10 cellular contexts compared by ENCODE assay signal in the genomic region with DNA sequence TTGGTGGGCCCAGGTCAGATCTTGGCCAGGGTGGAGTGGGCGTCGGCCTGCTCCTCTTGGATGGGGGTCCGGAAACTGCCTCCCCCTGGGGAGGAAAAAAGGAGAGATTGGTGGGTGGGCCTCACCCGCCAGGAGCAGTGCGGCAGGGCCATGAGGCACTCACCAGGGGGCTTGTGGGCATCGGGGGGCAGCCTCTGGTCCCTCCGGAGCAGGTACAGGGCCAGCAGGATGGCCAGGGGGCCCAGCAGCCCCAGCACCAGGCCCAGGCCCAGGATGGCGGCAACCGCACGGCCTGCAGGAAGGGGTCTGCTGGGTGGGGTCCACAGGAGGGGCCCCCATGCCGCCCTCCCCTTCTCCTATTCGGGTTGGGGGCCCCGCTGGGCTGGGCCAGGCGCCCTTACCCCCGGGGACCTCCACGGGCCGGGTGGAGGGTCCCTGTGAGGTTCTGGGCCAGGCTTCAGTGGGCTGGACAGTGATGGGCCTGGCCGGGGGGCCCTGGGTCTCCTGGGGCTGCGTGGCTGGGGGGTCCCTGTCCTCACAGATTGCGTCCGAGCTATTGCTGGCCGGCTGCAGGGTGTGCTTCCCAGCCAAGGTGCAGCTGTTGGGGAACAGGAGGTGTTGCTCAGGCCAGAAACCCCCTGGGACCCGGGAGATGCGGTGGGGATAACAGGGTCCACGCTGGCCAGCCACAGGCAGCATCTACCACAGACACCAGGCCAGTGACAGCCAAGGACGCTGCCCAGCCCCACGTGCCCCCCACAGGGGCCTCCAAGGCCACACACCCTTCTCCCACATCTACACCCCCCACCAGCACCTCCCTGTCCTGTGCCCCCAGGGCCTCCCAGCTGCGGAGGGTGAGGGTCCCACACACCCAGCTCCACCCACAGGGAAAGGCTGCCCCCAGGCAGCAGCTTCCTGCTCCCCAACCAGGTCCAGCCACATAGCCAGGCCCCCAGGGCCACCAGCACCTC. TPM values are rescaled to one million over a fixed set of nuclear protein-coding genes. Genes with fewer than 3 reads are reported as not detected.
A peak's percentile ranks its signal among the peaks of the same experiment; 100 is the strongest.
DNase-seq lines count a peak whose midpoint lies in the region; ATAC-seq and TF ChIP-seq lines count a peak whose summit lies in the region.
"Had no signal": no experiment of that assay in that cellular context is flagged by ENCODE, and none has a peak within 500 bp of the region (broad histone marks: within the 10 kb centered on the region; RNA-seq: fewer than 3 reads in every experiment).

No MANE protein-coding gene starts in this region.

- H3K4me3 Mint-ChIP-seq in central memory CD8-positive, alpha-beta T cell: peak overlapping the region; percentile 50
- H3K4me3 Mint-ChIP-seq in neural progenitor cell: no peak overlapping the region

- H3K27ac Mint-ChIP-seq in central memory CD8-positive, alpha-beta T cell (ENCODE audit: low read depth): peak overlapping the region; percentile 75
- no peak overlapping the region for H3K27ac Mint-ChIP-seq in neural progenitor cell

- H3K27ac ChIP-seq in RWPE2 (ENCODE audit: poor library complexity, severe bottlenecking) (no peak overlapping the region), psoas muscle (no peak overlapping the region), neural progenitor cell (no peak overlapping the region)

- H3K9me3 Mint-ChIP-seq in central memory CD8-positive, alpha-beta T cell: no peaks in the 10 kb centered on the region
- no peaks in the 10 kb centered on the region for H3K9me3 Mint-ChIP-seq in neural progenitor cell

- H3K27me3 Mint-ChIP-seq in central memory CD8-positive, alpha-beta T cell: no peaks in the 10 kb centered on the region
- peaks cover 7% of the 10 kb centered on the region for H3K27me3 Mint-ChIP-seq in neural progenitor cell (ENCODE audit: insufficient read depth, low read depth)

- ATAC-seq in RWPE2 (ENCODE audit: low read depth) (no peak), psoas muscle (no peak), HG03342 (IDR thresholded peaks at IDR 0.05; ENCODE audit: unreplicated experiment) (no peak)
- no peak for ATAC-seq in central memory CD8-positive, alpha-beta T cell (replicated peaks; ENCODE audit: extremely low read depth, poor library complexity, severe bottlenecking)

- H2AFZ ChIP-seq in neural progenitor cell (replicated peaks): no peak overlapping the region

- H4K20me1 ChIP-seq in neural progenitor cell (ENCODE audit: low read depth): no peaks in the 10 kb centered on the region

- H3K27me3 ChIP-seq in RWPE2 (ENCODE audit: insufficient read depth, poor library complexity, severe bottlenecking) (peaks cover 1% of the 10 kb centered on the region), psoas muscle (ENCODE audit: insufficient read depth in 3 of 3, low read length in 2 of 3) (peaks cover 0 to 19% (median 4%) of the 10 kb centered on the region in 3 donors), neural progenitor cell (peaks cover 12% of the 10 kb centered on the region)

- DNase-seq in D341Med (ENCODE audit: low spot score) (peak; percentile 31), RWPE2 (ENCODE audit: low spot score) (peak; percentile 46), psoas muscle (peak; percentile 11 to 44), superior temporal gyrus (ENCODE audit: extremely low spot score) (no peak), neural progenitor cell (ENCODE audit: low spot score) (no peak)
- DNase-seq in central memory CD8-positive, alpha-beta T cell (ENCODE audit: low spot score in 2 of 2): no peak
- DNase-seq: NCI-H1092, T1000 had no signal

- H3K4me1 Mint-ChIP-seq in central memory CD8-positive, alpha-beta T cell: peaks cover 34% of the 10 kb centered on the region
- no peaks in the 10 kb centered on the region for H3K4me1 Mint-ChIP-seq in neural progenitor cell

- H3K4me3 ChIP-seq in RWPE2 (ENCODE audit: severe bottlenecking) (no peak overlapping the region), psoas muscle (no peak overlapping the region), neural progenitor cell (no peak overlapping the region)

- intact Hi-C loops in psoas muscle (cut with DNase I): no loop called here

- H3K9me3 ChIP-seq in RWPE2 (ENCODE audit: severe bottlenecking): no peaks in the 10 kb centered on the region
- H3K9me3 ChIP-seq in psoas muscle: no peaks in the 10 kb centered on the region
- H3K9me3 ChIP-seq in neural progenitor cell (ENCODE audit: low read depth): no peaks in the 10 kb centered on the region

- no peak overlapping the region for H3K4me2 ChIP-seq in neural progenitor cell

- H3K79me2 ChIP-seq in neural progenitor cell (ENCODE audit: low read depth): no peaks in the 10 kb centered on the region

- H3K36me3 Mint-ChIP-seq in central memory CD8-positive, alpha-beta T cell (ENCODE audit: insufficient read depth): peaks cover 10% of the 10 kb centered on the region
- H3K36me3 Mint-ChIP-seq in neural progenitor cell: peaks cover 2% of the 10 kb centered on the region

- H3F3A ChIP-seq in neural progenitor cell (ENCODE audit: low read depth): no peaks in the 10 kb centered on the region

- H3K4me1 ChIP-seq in RWPE2 (ENCODE audit: insufficient read depth, poor library complexity, severe bottlenecking) (no peaks in the 10 kb centered on the region), psoas muscle (peaks cover 8% of the 10 kb centered on the region), neural progenitor cell (no peaks in the 10 kb centered on the region)

- H3K36me3 ChIP-seq in RWPE2 (ENCODE audit: low read depth): peaks cover 4% of the 10 kb centered on the region
- peaks cover 0 to 11% of the 10 kb centered on the region in 2 donors for H3K36me3 ChIP-seq in psoas muscle (ENCODE audit: insufficient read depth in 1 of 2, low read depth in 1 of 2)
- H3K36me3 ChIP-seq in neural progenitor cell: no peaks in the 10 kb centered on the region

- WGBS in psoas muscle, 3 donors: 68 to 83% (median 71%) methylated on average over 18 to 28 of the region's 28 CpGs

- TF ChIP-seq CTCF in RWPE2 (IDR thresholded peaks at IDR 0.05; ENCODE audit: poor library complexity, severe bottlenecking): no peak
- no peak for TF ChIP-seq CTCF in psoas muscle (IDR thresholded peaks at IDR 0.05)
- TF ChIP-seq CTCF in neural progenitor cell (IDR thresholded peaks at IDR 0.05): no peak

- no peak overlapping the region for H3K9ac ChIP-seq in neural progenitor cell

RNA-seq across cellular contexts. Expression of gene TNFRSF4, which starts 2.1 kb away (rescaled TPM):
- total RNA-seq in psoas muscle: 1 to 10 TPM; 1.4 to 4.6 (median 3.7) TPM
- 1 to 10 TPM; 1.7 to 3.8 (median 2.6) TPM for polyA plus RNA-seq in psoas muscle
- total RNA-seq in neural progenitor cell (ENCODE audit: low replicate concordance): 0.09 TPM in 1 of 2 replicates, not detected in the other
- total RNA-seq: temporal lobe had no signal

RNA-seq across cellular contexts. Expression of gene TNFRSF18, which starts 5.4 kb away (rescaled TPM):
- total RNA-seq in psoas muscle (under 1 TPM in 1 of 4 donors, not detected in 3; 0.27 TPM), neural progenitor cell (ENCODE audit: low replicate concordance) (not detected in 2 replicates)
- polyA plus RNA-seq in psoas muscle: under 1 TPM; 0.04 to 0.76 (median 0.13) TPM
- total RNA-seq: temporal lobe had no signal

RNA-seq across cellular contexts. Expression of gene SDF4, which starts 20.0 kb away (rescaled TPM):
- total RNA-seq in psoas muscle (100 to 1,000 TPM in 1 of 4 donors, 10 to 100 TPM in 3; 70.6 to 109 (median 82.5) TPM), neural progenitor cell (ENCODE audit: low replicate concordance) (16.6 and 43.4 TPM in 2 replicates)
- 100 to 1,000 TPM in 2 of 3 donors, 10 to 100 TPM in 1; 67.5 to 129 (median 108) TPM for polyA plus RNA-seq in psoas muscle

RNA-seq across cellular contexts. Expression of gene B3GALT6, which starts 20.2 kb away (rescaled TPM):
- total RNA-seq in psoas muscle (10 to 100 TPM in 3 of 4 donors, 1 to 10 TPM in 1; 8.9 to 13.7 (median 11.1) TPM), neural progenitor cell (ENCODE audit: low replicate concordance) (15.8 and 32.4 TPM in 2 replicates)
- polyA plus RNA-seq in psoas muscle: 10 to 100 TPM in 2 of 3 donors, 1 to 10 TPM in 1; 7.7 to 30.3 (median 15.6) TPM

RNA-seq across cellular contexts. Expression of gene C1QTNF12, which starts 34.7 kb away (rescaled TPM):
- total RNA-seq in psoas muscle: 1 to 10 TPM in 2 of 4 donors, under 1 TPM in 2; 0.75 to 1.4 (median 1.0) TPM
- under 1 TPM; 0.13 to 0.98 (median 0.36) TPM for polyA plus RNA-seq in psoas muscle
- 0.28 and 2.1 TPM in 2 replicates for total RNA-seq in neural progenitor cell (ENCODE audit: low replicate concordance)

Comparison
In these comparisons a context has a peak if more than half of its experiments do, and no peak if none do; other contexts are left out.
1. DNase-seq: peak in D341Med (single experiment), RWPE2 (single experiment) and psoas muscle (2 of 2); none in central memory CD8-positive, alpha-beta T cell (0 of 2), superior temporal gyrus (single experiment) and neural progenitor cell (single experiment).